Comparison of ENCODE assay signal across 9 cellular contexts in genomic region chr6:47235964-47236760, GRCh38.
DNase-seq lines count a peak whose midpoint lies in the region; ATAC-seq and TF ChIP-seq lines count a peak whose summit lies in the region.
"Had no signal": no experiment of that assay in that cellular context is flagged by ENCODE, and none has a peak within 500 bp of the region (broad histone marks: within the 10 kb centered on the region; RNA-seq: fewer than 3 reads in every experiment).

No MANE protein-coding gene starts in this region.

- no peak for TF ChIP-seq POLR2A in spleen (IDR thresholded peaks at IDR 0.05)

- H3K9me3 ChIP-seq in BE2C, result no peaks in the 10 kb centered on the region
- no peaks in the 10 kb centered on the region for H3K9me3 ChIP-seq in endodermal cell (ENCODE audit: control insufficient read depth, low read length)
- H3K9me3 ChIP-seq in spleen, result no peaks in the 10 kb centered on the region

- no peak overlapping the region for H3K9ac ChIP-seq in endodermal cell (ENCODE audit: extremely low read depth, low read length, poor library complexity, severe bottlenecking)

- 91 to 96% methylated on average over 6 to 8 of the region's 8 CpGs for WGBS in endodermal cell (ENCODE audit: insufficient coverage in 1 of 2, insufficient read length in 1 of 2), 2 experiments
- 73 to 81% (median 74%) methylated on average over 8 of the region's 8 CpGs for WGBS in spleen, 5 donors

- peaks cover 45% of the 10 kb centered on the region for H3K36me3 Mint-ChIP-seq in endodermal cell (ENCODE audit: low read depth)
- no peaks in the 10 kb centered on the region for H3K36me3 Mint-ChIP-seq in HFFc6 (ENCODE audit: low read depth)

- DNase-seq in BE2C (peak; percentile 84), NCI-H524 (lab: John Stamatoyannopoulos, UW) (peak; percentile 58 to 88), endodermal cell (no peak), HFFc6 (no peak), NCI-H226 (no peak), spleen (no peak)
- DNase-seq: amygdala had no signal

- no peaks in the 10 kb centered on the region for H3K9me3 Mint-ChIP-seq in endodermal cell
- H3K9me3 Mint-ChIP-seq in HFFc6, result no peaks in the 10 kb centered on the region

- ATAC-seq in HG02571 (IDR thresholded peaks at IDR 0.05; ENCODE audit: unreplicated experiment) (peak; percentile 56), HG03460 (IDR thresholded peaks at IDR 0.05; ENCODE audit: unreplicated experiment) (no peak)

- H3K36me3 ChIP-seq in BE2C (peaks cover 22% of the 10 kb centered on the region), endodermal cell (ENCODE audit: control insufficient read depth, insufficient read depth, low read length) (peaks cover 90% of the 10 kb centered on the region), spleen (peaks cover 0 to 3% (median 0%) of the 10 kb centered on the region in 6 donors)

- intact Hi-C loops in spleen (cut with DNase I; ENCODE audit: low total_unique reads), result no loop called here

- H3K27ac Mint-ChIP-seq in endodermal cell (peak overlapping the region; percentile 11), HFFc6 (no peak overlapping the region)

- no peak overlapping the region for H3K27ac ChIP-seq in endodermal cell (ENCODE audit: low read depth, low read length)
- H3K27ac ChIP-seq in spleen, result peak overlapping the region in 4 of 8 donors; percentile 33 to 65 (median 52)

- H3K27me3 ChIP-seq in BE2C (no peaks in the 10 kb centered on the region), endodermal cell (ENCODE audit: control insufficient read depth, insufficient read depth, low read length, poor library complexity, severe bottlenecking) (no peaks in the 10 kb centered on the region), spleen (replicated peaks in 1 of 7) (no peaks in the 10 kb centered on the region)

- H3K4me1 ChIP-seq in BE2C (peaks cover 48% of the 10 kb centered on the region), endodermal cell (ENCODE audit: control insufficient read depth, insufficient read depth, low read length) (peaks cover 2% of the 10 kb centered on the region), spleen (peaks cover 0 to 14% (median 0%) of the 10 kb centered on the region in 6 donors)

- H3K4me3 ChIP-seq in BE2C (ENCODE audit: low read depth, low read length) (peak overlapping the region; percentile 12; the same call in 1 of the 2 replicates), endodermal cell (ENCODE audit: low read length) (no peak overlapping the region), spleen (no peak overlapping the region)

- H3K4me3 Mint-ChIP-seq in endodermal cell (no peak overlapping the region), HFFc6 (no peak overlapping the region)

- H3K4me1 Mint-ChIP-seq in endodermal cell (peaks cover 25% of the 10 kb centered on the region), HFFc6 (ENCODE audit: low read depth) (no peaks in the 10 kb centered on the region; the same call in 1 of the 2 replicates)

- TF ChIP-seq CTCF in BE2C (IDR thresholded peaks at IDR 0.05; ENCODE audit: low read depth, low read length) (no peak), endodermal cell (conservative IDR thresholded peaks at IDR 0.05) (no peak), HFFc6 (IDR thresholded peaks at IDR 0.05) (no peak), spleen (IDR thresholded peaks at IDR 0.05 in 8 of 11, conservative IDR thresholded peaks at IDR 0.05 in 3 of 11) (no peak)

- H3K27me3 Mint-ChIP-seq in endodermal cell (ENCODE audit: insufficient read depth) (no peaks in the 10 kb centered on the region), HFFc6 (ENCODE audit: insufficient read depth) (no peaks in the 10 kb centered on the region)

Comparison
In these comparisons a context has a peak if more than half of its experiments do, and no peak if none do; other contexts are left out.
1. DNase-seq: peak in BE2C (single experiment) and NCI-H524 (2 of 2); none in endodermal cell (single experiment), HFFc6 (single experiment), NCI-H226 (single experiment) and spleen (single experiment).